ENCODE assay signal across 1 cellular context in the genomic region with DNA sequence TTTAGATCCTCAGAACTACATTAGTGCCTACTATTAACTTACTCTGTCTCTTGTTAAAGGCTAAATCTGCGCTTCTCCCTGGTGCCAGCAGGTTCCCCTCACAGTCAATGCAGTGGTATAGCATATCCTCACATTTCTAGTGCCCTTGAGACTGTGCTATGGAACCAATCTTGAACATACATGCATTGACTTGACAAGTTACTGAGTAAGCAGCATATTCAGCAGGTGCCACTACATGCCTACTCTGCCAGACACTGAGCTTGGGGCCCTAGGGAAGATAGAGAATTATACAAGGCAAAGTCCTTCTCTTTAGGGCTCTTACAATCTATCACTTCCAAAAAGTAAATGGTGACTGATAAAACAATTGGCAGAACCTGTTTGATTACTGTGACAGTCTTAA.
TF ChIP-seq lines count a peak whose summit lies in the region.

No MANE protein-coding gene starts in this region.

TF ChIP-seq in HepG2, 621 proteins besides CTCF, POLR2A, EP300 and RAD21:
- no peak for TF ChIP-seq ZNF34 (CRISPR knock-in tag; IDR thresholded peaks at IDR 0.05; ENCODE audit: borderline replicate concordance)
- no peak for TF ChIP-seq KAT2B (IDR thresholded peaks at IDR 0.05; ENCODE audit: borderline replicate concordance, low read depth, low read length)
- TF ChIP-seq ZNF557 (CRISPR knock-in tag; IDR thresholded peaks at IDR 0.05), result no peak
- no peak for TF ChIP-seq SNAI1 (CRISPR knock-in tag; IDR thresholded peaks at IDR 0.05; ENCODE audit: borderline replicate concordance)
- TF ChIP-seq MXI1 (IDR thresholded peaks at IDR 0.05; ENCODE audit: borderline replicate concordance, low read depth, low read length), result no peak
- TF ChIP-seq, protein P1, sequence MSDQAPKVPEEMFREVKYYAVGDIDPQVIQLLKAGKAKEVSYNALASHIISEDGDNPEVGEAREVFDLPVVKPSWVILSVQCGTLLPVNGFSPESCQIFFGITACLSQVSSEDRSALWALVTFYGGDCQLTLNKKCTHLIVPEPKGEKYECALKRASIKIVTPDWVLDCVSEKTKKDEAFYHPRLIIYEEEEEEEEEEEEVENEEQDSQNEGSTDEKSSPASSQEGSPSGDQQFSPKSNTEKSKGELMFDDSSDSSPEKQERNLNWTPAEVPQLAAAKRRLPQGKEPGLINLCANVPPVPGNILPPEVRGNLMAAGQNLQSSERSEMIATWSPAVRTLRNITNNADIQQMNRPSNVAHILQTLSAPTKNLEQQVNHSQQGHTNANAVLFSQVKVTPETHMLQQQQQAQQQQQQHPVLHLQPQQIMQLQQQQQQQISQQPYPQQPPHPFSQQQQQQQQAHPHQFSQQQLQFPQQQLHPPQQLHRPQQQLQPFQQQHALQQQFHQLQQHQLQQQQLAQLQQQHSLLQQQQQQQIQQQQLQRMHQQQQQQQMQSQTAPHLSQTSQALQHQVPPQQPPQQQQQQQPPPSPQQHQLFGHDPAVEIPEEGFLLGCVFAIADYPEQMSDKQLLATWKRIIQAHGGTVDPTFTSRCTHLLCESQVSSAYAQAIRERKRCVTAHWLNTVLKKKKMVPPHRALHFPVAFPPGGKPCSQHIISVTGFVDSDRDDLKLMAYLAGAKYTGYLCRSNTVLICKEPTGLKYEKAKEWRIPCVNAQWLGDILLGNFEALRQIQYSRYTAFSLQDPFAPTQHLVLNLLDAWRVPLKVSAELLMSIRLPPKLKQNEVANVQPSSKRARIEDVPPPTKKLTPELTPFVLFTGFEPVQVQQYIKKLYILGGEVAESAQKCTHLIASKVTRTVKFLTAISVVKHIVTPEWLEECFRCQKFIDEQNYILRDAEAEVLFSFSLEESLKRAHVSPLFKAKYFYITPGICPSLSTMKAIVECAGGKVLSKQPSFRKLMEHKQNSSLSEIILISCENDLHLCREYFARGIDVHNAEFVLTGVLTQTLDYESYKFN (CRISPR knock-in tag; conservative IDR thresholded peaks at IDR 0.05), result no peak
